Comparison of ENCODE assay signal across 8 cellular contexts in the genomic region with DNA sequence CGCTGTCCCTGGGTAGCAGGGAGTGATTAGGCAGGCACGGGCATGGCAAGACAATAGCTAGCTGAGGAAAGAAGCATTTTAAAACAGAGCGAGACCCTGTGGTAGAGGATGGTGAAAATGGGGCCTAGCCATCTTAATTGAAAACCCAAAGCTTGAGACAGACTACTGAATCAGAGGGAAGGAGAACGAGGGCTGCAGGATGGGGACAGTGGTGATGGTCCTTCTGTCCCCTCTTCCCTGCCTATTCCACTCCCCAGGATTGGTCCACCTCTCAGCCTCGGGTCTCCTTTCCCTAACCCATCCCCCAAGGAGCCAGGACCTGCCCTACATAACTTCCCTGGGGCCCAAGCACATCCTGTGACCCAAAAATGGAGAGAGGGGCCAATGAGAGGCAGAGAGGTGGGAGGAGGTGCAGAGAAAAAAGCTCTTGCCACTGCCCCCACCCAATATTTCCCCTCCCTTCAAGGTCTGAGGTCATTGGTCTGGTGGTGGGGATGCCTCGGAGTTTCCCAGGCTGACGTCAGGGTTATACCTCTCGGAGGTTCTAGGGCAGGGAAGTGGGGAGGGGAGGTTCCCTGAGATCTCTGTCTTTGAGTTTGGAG. TPM values are rescaled to one million over a fixed set of nuclear protein-coding genes. Genes with fewer than 3 reads are reported as not detected.
DNase-seq lines count a peak whose midpoint lies in the region; ATAC-seq and TF ChIP-seq lines count a peak whose summit lies in the region.

No MANE protein-coding gene starts in this region.

- no peak for TF ChIP-seq CTCF in progenitor cell of endocrine pancreas (IDR thresholded peaks at IDR 0.05; ENCODE audit: unreplicated experiment)

- in situ Hi-C loops in HAP-1 (cut with MboI; ENCODE audit: low sequenced_read_pairs) = no loop called here

- TF ChIP-seq POLR2A in erythroblast (IDR thresholded peaks at IDR 0.05; ENCODE audit: low read length) = peak; percentile 82

- peaks cover 23% of the 10 kb centered on the region for H3K27me3 ChIP-seq in HAP-1 (ENCODE audit: low read depth)

- H3K4me3 ChIP-seq in HAP-1 = peak overlapping the region; percentile 55

- H3K27me3 Mint-ChIP-seq in progenitor cell of endocrine pancreas = no peaks in the 10 kb centered on the region

- peaks cover 18% of the 10 kb centered on the region for H3K36me3 ChIP-seq in HAP-1 (replicated peaks)

- H3K9me3 ChIP-seq in HAP-1 = no peaks in the 10 kb centered on the region

- H3K27ac Mint-ChIP-seq in progenitor cell of endocrine pancreas = peak overlapping the region; percentile 99

- ATAC-seq in HG03025 (IDR thresholded peaks at IDR 0.05; ENCODE audit: low FRiP score, unreplicated experiment) (no peak), GM19023 (IDR thresholded peaks at IDR 0.05; ENCODE audit: unreplicated experiment) (no peak), GM19351 (IDR thresholded peaks at IDR 0.05; ENCODE audit: unreplicated experiment) (no peak)
- ATAC-seq in activated CD4-positive, CD25-positive, alpha-beta regulatory T cell treated with anti-CD3 and anti-CD28 coated beads, Interleukin-2, amount 50 U/mL, for 24 hours = no peak

- DNase-seq in HAP-1 (ENCODE audit: low spot score in 2 of 2) (no peak), erythroblast (lab: John Stamatoyannopoulos, UW) (peak; percentile 38 to 67), progenitor cell of endocrine pancreas (ENCODE audit: low spot score, unreplicated experiment) (no peak)
- peak; percentile 51 to 55 for DNase-seq in activated CD4-positive, alpha-beta T cell treated with anti-CD3 and anti-CD28 coated beads for 4 hours

- no peaks in the 10 kb centered on the region for H3K9me3 Mint-ChIP-seq in progenitor cell of endocrine pancreas (ENCODE audit: low read depth)

- H3K4me3 Mint-ChIP-seq in progenitor cell of endocrine pancreas (ENCODE audit: low read depth) = peak overlapping the region; percentile 98

- H3K36me3 Mint-ChIP-seq in progenitor cell of endocrine pancreas (ENCODE audit: insufficient read depth) = peaks cover 8% of the 10 kb centered on the region

- H3K4me1 Mint-ChIP-seq in progenitor cell of endocrine pancreas (ENCODE audit: low read depth) = peaks cover 39% of the 10 kb centered on the region

- H3K4me1 ChIP-seq in HAP-1 = peaks cover 17% of the 10 kb centered on the region

RNA-seq across cellular contexts. Expression of gene CUTA, which starts 0.9 kb away (rescaled TPM):
- 252 and 264 TPM in 2 replicates for total RNA-seq in progenitor cell of endocrine pancreas

RNA-seq across cellular contexts. Expression of gene SYNGAP1, which starts 1.1 kb away (rescaled TPM):
- total RNA-seq in progenitor cell of endocrine pancreas = 59.9 and 60.3 TPM in 2 replicates

RNA-seq across cellular contexts. Expression of gene PHF1, which starts 8.0 kb away (rescaled TPM):
- 58.1 and 58.4 TPM in 2 replicates for total RNA-seq in progenitor cell of endocrine pancreas

RNA-seq across cellular contexts. Expression of gene KIFC1, which starts 27.2 kb away (rescaled TPM):
- 45.5 and 46.6 TPM in 2 replicates for total RNA-seq in progenitor cell of endocrine pancreas

RNA-seq across cellular contexts. Expression of gene ZBTB9, which starts 35.6 kb away (rescaled TPM):
- 15.4 and 15.7 TPM in 2 replicates for total RNA-seq in progenitor cell of endocrine pancreas

Comparison
In these comparisons a context has a peak if more than half of its experiments do, and no peak if none do; other contexts are left out.
1. DNase-seq: peak in activated CD4-positive, alpha-beta T cell treated with anti-CD3 and anti-CD28 coated beads for 4 hours (2 of 2) and erythroblast (2 of 2); none in HAP-1 (0 of 2) and progenitor cell of endocrine pancreas (single experiment).